17 cellular contexts compared by ENCODE assay signal in genomic region chr9:84600739-84601138, GRCh38.
"Had no signal": no experiment of that assay in that cellular context is flagged by ENCODE, and none has a peak within 500 bp of the region (broad histone marks: within the 10 kb centered on the region; RNA-seq: fewer than 3 reads in every experiment).

No MANE protein-coding gene starts in this region.

- DNase-seq: activated CD4-positive, alpha-beta T cell treated with anti-CD3 and anti-CD28 coated beads, Interleukin-2, amount 50 U/mL, for 4 hours; activated effector memory CD4-positive, alpha-beta T cell treated with Interleukin-2 at 50 U/mL for 16 hours; activated T-cell treated with anti-CD3 and anti-CD28 coated beads, Interleukin-2, amount 50 U/mL, for 24 hours; amygdala; brain microvascular endothelial cell; dermis blood vessel endothelial cell; foreskin keratinocyte; heart right ventricle; islet precursor cell; left ventricle myocardium superior; right cardiac atrium; small intestine; tibial artery had no signal

- H3K27ac ChIP-seq: brain microvascular endothelial cell, esophagus muscularis mucosa, foreskin keratinocyte, heart right ventricle, parathyroid adenoma, tibial artery had no signal

- H3K27me3 ChIP-seq: brain microvascular endothelial cell, esophagus muscularis mucosa, foreskin keratinocyte, tibial artery had no signal

- H2AFZ ChIP-seq: parathyroid adenoma had no signal

- H3K4me1 ChIP-seq: esophagus muscularis mucosa, foreskin keratinocyte, heart right ventricle, parathyroid adenoma, tibial artery had no signal

- H3K36me3 ChIP-seq: brain microvascular endothelial cell, esophagus muscularis mucosa, heart right ventricle, tibial artery had no signal

- H3K27ac Mint-ChIP-seq: activated naive CD8-positive, alpha-beta T cell; activated T-cell treated with anti-CD3 and anti-CD28 coated beads, Interleukin-2, amount 50 U/mL, for 24 hours; T-helper 1 cell treated with Interleukin-12 subunit alpha and Interleukin-12 subunit beta and Interleukin-4 antibody, amounts not matched to agents 30 μg/mL and 1 μg/mL, for 36 hours had no signal

- H3K79me2 ChIP-seq: parathyroid adenoma had no signal

- H3K4me3 ChIP-seq: esophagus muscularis mucosa, heart right ventricle, tibial artery had no signal

- H3K9me3 ChIP-seq: esophagus muscularis mucosa, tibial artery had no signal

- H3K9ac ChIP-seq: parathyroid adenoma had no signal

- H3K27me3 Mint-ChIP-seq: activated T-cell treated with anti-CD3 and anti-CD28 coated beads, Interleukin-2, amount 50 U/mL, for 24 hours had no signal

- H3K4me3 Mint-ChIP-seq: activated naive CD8-positive, alpha-beta T cell; activated T-cell treated with anti-CD3 and anti-CD28 coated beads, Interleukin-2, amount 50 U/mL, for 24 hours; T-helper 1 cell treated with Interleukin-12 subunit alpha and Interleukin-12 subunit beta and Interleukin-4 antibody, amounts not matched to agents 30 μg/mL and 1 μg/mL, for 36 hours had no signal

- H3K36me3 Mint-ChIP-seq: activated naive CD8-positive, alpha-beta T cell had no signal

- ATAC-seq: foreskin keratinocyte, heart right ventricle, left ventricle myocardium superior, right cardiac atrium had no signal
